In genomic region chr2:168116448-168116847, GRCh38 we compare ENCODE assay signal across 15 cellular contexts.
DNase-seq lines count a peak whose midpoint lies in the region; TF ChIP-seq lines count a peak whose summit lies in the region.
"Had no signal": no experiment of that assay in that cellular context is flagged by ENCODE, and none has a peak within 500 bp of the region (broad histone marks: within the 10 kb centered on the region; RNA-seq: fewer than 3 reads in every experiment).

No MANE protein-coding gene starts in this region.

- no peak for TF ChIP-seq POLR2A in vagina (IDR thresholded peaks at IDR 0.05)

- TF ChIP-seq CTCF in dorsolateral prefrontal cortex (IDR thresholded peaks at IDR 0.05 in 54 of 56, conservative IDR thresholded peaks at IDR 0.05 in 2 of 56; ENCODE audit: low read depth in 1 of 56, partially characterized antibody in 56 of 56), result peak in 29 of 56 donors; percentile 9 to 34 (median 22)
- no peak for TF ChIP-seq CTCF in vagina (IDR thresholded peaks at IDR 0.05)

- DNase-seq in ELR (ENCODE audit: low read depth), result peak; percentile 15
- DNase-seq in NCI-H82 (lab: John Stamatoyannopoulos, UW), result peak; percentile 72
- DNase-seq in dorsolateral prefrontal cortex, result no peak
- DNase-seq in myocyte (ENCODE audit: low read depth), result peak; percentile 24
- DNase-seq in DMS53 treated with DMSO at 0.1 percent for 48 hours (lab: John Stamatoyannopoulos, UW; ENCODE audit: unreplicated experiment), result no peak
- no peak for DNase-seq in middle frontal gyrus (ENCODE audit: extremely low spot score, low spot score)
- no peak for DNase-seq in vagina (ENCODE audit: extremely low spot score in 2 of 2)
- DNase-seq in NCI-H226, result no peak
- DNase-seq: activated CD4-positive, alpha-beta T cell treated with anti-CD3 and anti-CD28 coated beads, Interleukin-2, amount 50 U/mL, for 1 hour; effector memory CD4-positive, alpha-beta T cell; hypothalamus; NCI-H2081 treated with DMSO at 0.1 percent for 48 hours; ovary; PC-9; tibial artery had no signal

- intact Hi-C loops in dorsolateral prefrontal cortex (cut with DNase I) (loop anchor here (5.0 to 10.0 kb wide), 5 partner anchors 149 to 992 kb away; partner anchors contain the start of gene B3GALT1 (in 1 of the 2)), vagina (cut with DNase I) (no loop called here)

- H3K9me3 ChIP-seq in vagina, result no peaks in the 10 kb centered on the region
- H3K9me3 ChIP-seq: ovary, tibial artery had no signal

- H3K36me3 ChIP-seq in vagina, result peaks cover 0 to 3% of the 10 kb centered on the region in 2 donors
- H3K36me3 ChIP-seq: ovary, tibial artery had no signal

- H3K4me3 ChIP-seq in dorsolateral prefrontal cortex (no peak overlapping the region), vagina (no peak overlapping the region)
- H3K4me3 ChIP-seq: ovary, PC-9, tibial artery had no signal

- H3K27me3 ChIP-seq in dorsolateral prefrontal cortex, result no peaks in the 10 kb centered on the region
- no peaks in the 10 kb centered on the region for H3K27me3 ChIP-seq in vagina
- H3K27me3 ChIP-seq: ovary, tibial artery had no signal

- no peak overlapping the region for H3K27ac ChIP-seq in dorsolateral prefrontal cortex
- no peak overlapping the region for H3K27ac ChIP-seq in vagina
- H3K27ac ChIP-seq: ovary, PC-9, tibial artery had no signal

- H3K4me1 ChIP-seq in vagina, result peaks cover 7% of the 10 kb centered on the region

Comparison
In these comparisons a context has a peak if more than half of its experiments do, and no peak if none do; other contexts are left out.
1. DNase-seq: peak in ELR (single experiment), NCI-H82 (single experiment) and myocyte (single experiment); none in dorsolateral prefrontal cortex (0 of 10), DMS53 treated with DMSO at 0.1 percent for 48 hours (single experiment), middle frontal gyrus (single experiment), vagina (0 of 2) and NCI-H226 (single experiment).
2. CTCF ChIP-seq: peak in dorsolateral prefrontal cortex (29 of 56); none in vagina (0 of 3).